8 cellular contexts compared by ENCODE assay signal in the genomic region with DNA sequence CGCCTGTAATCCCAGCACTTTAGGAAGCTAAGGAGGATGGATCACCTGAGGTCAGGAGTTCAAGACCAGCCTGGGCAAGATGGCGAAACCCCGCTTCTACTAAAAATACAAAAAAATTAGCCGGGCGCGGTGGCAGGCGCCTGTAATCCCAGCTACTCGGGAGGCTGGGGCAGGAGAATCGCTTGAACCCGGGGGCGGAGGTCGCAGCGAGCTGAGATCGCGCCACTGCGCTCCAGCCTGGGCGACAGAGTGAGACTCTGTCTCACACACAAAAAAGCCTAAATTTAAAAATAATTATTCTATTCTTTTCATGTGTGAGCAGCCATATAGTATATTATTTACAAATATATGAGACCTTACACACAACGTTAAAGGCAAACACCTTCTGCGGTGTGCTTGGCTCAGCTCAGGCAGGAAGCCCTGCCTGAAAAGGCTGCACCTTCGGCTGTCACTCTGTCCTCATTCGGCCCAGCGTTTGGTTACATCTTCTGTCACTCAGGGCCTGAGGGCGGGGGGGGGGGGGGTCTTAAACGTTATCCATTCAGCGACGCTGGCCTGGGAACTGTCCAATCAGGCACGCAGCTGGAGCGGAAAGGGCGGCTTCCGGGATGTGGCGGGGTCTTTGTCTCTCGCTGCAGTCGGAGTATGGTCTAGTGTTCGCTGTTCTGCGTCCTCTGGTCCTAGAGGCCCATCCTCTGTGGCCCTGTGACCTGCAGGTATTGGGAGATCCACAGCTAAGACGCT. TPM values are rescaled to one million over a fixed set of nuclear protein-coding genes. Genes with fewer than 3 reads are reported as not detected.
DNase-seq lines count a peak whose midpoint lies in the region; ATAC-seq lines count a peak whose summit lies in the region.
"Not testable (repeated sequence)": the region's sequence is repeated elsewhere in the genome, so short reads cannot be mapped to it uniquely, and the experiment has no call there.

A gene (plus strand): TSS at position 619 of the 744 bp plus-strand sequence. CDS start 19,076 bp downstream, outside the sequence.

- peak within 1 kb of the TSS; percentile 61 to 80 (median 64) for H3K4me3 ChIP-seq in skeletal muscle tissue (ENCODE audit: low read length in 3 of 3)
- peak within 1 kb of the TSS; percentile 76 to 90 (median 82) for H3K4me3 ChIP-seq in subcutaneous abdominal adipose tissue (ENCODE audit: low read depth in 1 of 5, low read length in 5 of 5)

- H3K36me3 ChIP-seq in skeletal muscle tissue (ENCODE audit: control insufficient read depth in 3 of 3, insufficient read depth in 3 of 3, low read length in 3 of 3); subcutaneous abdominal adipose tissue (ENCODE audit: control insufficient read depth in 5 of 5, insufficient read depth in 5 of 5, low read length in 5 of 5): not testable (repeated sequence)

- H3K9me3 ChIP-seq in skeletal muscle tissue (ENCODE audit: control insufficient read depth in 3 of 3, low read length in 3 of 3); subcutaneous abdominal adipose tissue (ENCODE audit: control insufficient read depth in 5 of 5, low read length in 5 of 5): not testable (repeated sequence)

- ATAC-seq in HG03196 (IDR thresholded peaks at IDR 0.05; ENCODE audit: unreplicated experiment) (peak; percentile 74), left lobe of liver (peak; percentile 68)

- not testable (repeated sequence) for H3K27me3 ChIP-seq in skeletal muscle tissue (ENCODE audit: control insufficient read depth in 3 of 3, insufficient read depth in 3 of 3, low read length in 3 of 3); subcutaneous abdominal adipose tissue (ENCODE audit: control insufficient read depth in 5 of 5, insufficient read depth in 4 of 5, low read length in 5 of 5)

- H3K27ac ChIP-seq in skeletal muscle tissue (ENCODE audit: low read depth, low read length); subcutaneous abdominal adipose tissue (ENCODE audit: low read depth, low read length): not testable (repeated sequence)

- H3K4me1 ChIP-seq in skeletal muscle tissue (ENCODE audit: control insufficient read depth in 3 of 3, insufficient read depth in 3 of 3, low read length in 3 of 3), result not testable (repeated sequence)
- H3K4me1 ChIP-seq in subcutaneous abdominal adipose tissue (ENCODE audit: control insufficient read depth in 5 of 5, insufficient read depth in 5 of 5, low read length in 5 of 5), result peaks cover 0 to 17% (median 11%) of the 10 kb centered on the region in 5 donors

- in situ Hi-C loops in G401 (cut with HindIII; ENCODE audit: low sequenced_read_pairs), result not testable (repeated sequence)

- DNase-seq in G401 (ENCODE audit: low spot score), result peak; percentile 87
- peak; percentile 31 for DNase-seq in SW480 (ENCODE audit: low spot score)
- DNase-seq in activated T-helper 1 cell treated with anti-CD3 and anti-CD28 coated beads, Interleukin-2, amount 50 U/mL, for 16 hours (ENCODE audit: low read depth in 1 of 2, low spot score in 1 of 2), result peak; percentile 52 to 68
- DNase-seq in effector CD4-positive, alpha-beta T cell, result peak; percentile 79
- DNase-seq in left lobe of liver (ENCODE audit: low spot score), result peak; percentile 56

- H3K9ac ChIP-seq in skeletal muscle tissue (ENCODE audit: low read depth in 1 of 3, low read length in 3 of 3) (peak within 1 kb of the TSS in 2 of 3 donors; percentile 57), subcutaneous abdominal adipose tissue (ENCODE audit: low read length in 5 of 5) (peak within 1 kb of the TSS; percentile 63 to 82 (median 70))

RNA-seq across cellular contexts. Expression of the gene that starts here (rescaled TPM):
- 0.25 and 1.9 TPM in 2 replicates for total RNA-seq in G401 (2014; rRNA removed; shearing (Covaris generic))
- total RNA-seq in left lobe of liver (not detected), skeletal muscle tissue (1.0 TPM)

Comparison
In these comparisons a context has a peak if more than half of its experiments do, and no peak if none do; other contexts are left out.
1. Peak in DNase-seq and ATAC-seq in left lobe of liver; RNA of the gene not detected or under 1 TPM.
2. DNase-seq: peak in every context shown above with its lines; median percentile 87 in G401; 79 in effector CD4-positive, alpha-beta T cell; 60 in activated T-helper 1 cell treated with anti-CD3 and anti-CD28 coated beads, Interleukin-2, amount 50 U/mL, for 16 hours; 56 in left lobe of liver; 31 in SW480.